1 cellular context compared by ENCODE assay signal in the genomic region with DNA sequence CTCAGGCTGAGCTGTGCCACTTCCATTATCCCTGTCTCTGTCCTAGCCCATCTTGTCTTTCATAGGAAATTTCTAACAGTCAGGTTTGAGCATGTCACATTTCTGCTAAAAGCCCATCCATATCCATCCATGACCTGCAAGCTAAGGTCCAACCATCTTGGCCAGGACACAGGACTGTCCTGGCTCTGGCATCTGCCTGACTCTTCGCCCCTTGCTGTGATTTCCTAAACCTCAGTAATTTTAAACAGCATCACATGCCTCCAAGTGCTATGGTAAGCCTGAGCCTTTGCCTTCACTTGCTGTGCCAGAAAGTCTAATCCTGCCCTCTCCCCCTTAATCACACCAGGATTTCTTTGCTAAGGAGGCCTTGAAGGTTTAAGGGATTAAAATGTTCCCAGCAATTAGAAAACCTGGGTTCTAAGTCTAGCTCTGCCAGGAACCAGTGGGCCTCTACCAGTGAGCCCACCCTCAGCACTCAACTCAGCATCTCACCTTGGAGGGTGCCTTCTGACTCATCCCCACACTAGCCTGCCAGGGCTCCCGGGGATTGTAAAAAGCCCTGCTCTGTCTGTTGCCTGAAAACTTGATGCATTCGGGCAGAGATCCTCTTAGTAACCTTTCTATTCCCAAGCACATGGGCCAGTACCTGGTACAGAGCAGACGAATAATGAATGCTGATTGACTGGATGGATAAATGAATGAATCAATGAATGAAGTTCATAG.
TF ChIP-seq lines count a peak whose summit lies in the region.

No MANE protein-coding gene starts in this region.

TF ChIP-seq in HEK293, 187 proteins besides CTCF, POLR2A, EP300 and RAD21 (continued from another document):
- no peak for TF ChIP-seq YY1 (tag by site-specific recombination; IDR thresholded peaks at IDR 0.05)
